Comparison of ENCODE assay signal across 34 cellular contexts in the genomic region with DNA sequence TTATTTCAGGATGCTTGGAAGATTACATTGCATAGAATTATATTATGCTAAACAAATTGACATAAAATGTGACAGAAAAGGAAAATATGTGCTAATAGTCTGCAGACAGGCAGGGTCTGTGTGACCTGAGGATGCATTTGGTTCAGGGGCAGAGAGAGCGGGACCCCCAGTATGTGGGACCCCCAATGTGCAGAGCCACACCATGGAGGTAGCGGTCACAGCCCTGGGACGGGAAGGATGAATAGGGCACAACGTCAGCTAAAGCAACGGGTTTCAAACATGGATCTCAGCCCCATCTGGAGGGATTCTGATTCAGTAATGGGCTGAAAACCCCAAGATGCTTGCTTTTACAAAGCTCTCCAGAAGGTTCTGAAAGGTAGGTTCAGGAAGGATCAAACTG.
"Had no signal": no experiment of that assay in that cellular context is flagged by ENCODE, and none has a peak within 500 bp of the region (broad histone marks: within the 10 kb centered on the region; RNA-seq: fewer than 3 reads in every experiment).

No MANE protein-coding gene starts in this region.

- H3K27me3 ChIP-seq: MG63 had no signal

- H3K36me3 ChIP-seq: MG63 had no signal

- H3K9me3 ChIP-seq: MG63 had no signal

- H3K4me2 ChIP-seq: KMS-11 had no signal

- H3K4me3 ChIP-seq: MG63 had no signal

- H3K27ac ChIP-seq: KMS-11 had no signal

- H3K9ac ChIP-seq: KMS-11 had no signal

- DNase-seq: Karpas-422, Kasumi-1, MG63, MM.1S, MV-4-11, NCI-H1048, NCI-H1092, NCI-H1092 treated with DMSO at 0.1 percent for 48 hours, NCI-H1105, NCI-H1105 treated with DMSO at 0.1 percent for 48 hours, NCI-H1417, NCI-H1417 treated with DMSO at 0.1 percent for 48 hours, NCI-H1436, NCI-H1436 treated with DMSO at 0.1 percent for 48 hours, NCI-H146, NCI-H1694, NCI-H1694 treated with DMSO at 0.1 percent for 48 hours, NCI-H187, NCI-H187 treated with DMSO at 0.1 percent for 48 hours, NCI-H1930, NCI-H2029, NCI-H2029 treated with DMSO at 0.1 percent for 48 hours, NCI-H2081, NCI-H2081 treated with DMSO at 0.1 percent for 48 hours, NCI-H2107, NCI-H2171, NCI-H2171 treated with DMSO at 0.1 percent for 48 hours, NCI-H2227 treated with DMSO at 0.1 percent for 48 hours, NCI-H345, NCI-H446, NCI-H446 treated with DMSO at 0.1 percent for 48 hours, NCI-H510A, NCI-H510A treated with DMSO at 0.1 percent for 48 hours had no signal
